Comparison of ENCODE assay signal across 20 cellular contexts in genomic region chr18:74229005-74229404, GRCh38.
"Had no signal": no experiment of that assay in that cellular context is flagged by ENCODE, and none has a peak within 500 bp of the region (broad histone marks: within the 10 kb centered on the region; RNA-seq: fewer than 3 reads in every experiment).

No MANE protein-coding gene starts in this region.

- H3K27ac ChIP-seq: esophagus squamous epithelium, neutrophil, prostate gland had no signal

- DNase-seq: activated B cell treated with CpG ODN at 0.5 μM for 24 hours; activated CD4-positive, alpha-beta T cell treated with anti-CD3 and anti-CD28 coated beads for 36 hours; activated CD8-positive, alpha-beta memory T cell treated with anti-CD3 and anti-CD28 coated beads, Interleukin-2, amount 10 ng/mL, durations not matched to agents 7 days and 5 days; activated CD8-positive, alpha-beta T cell treated with anti-CD3 and anti-CD28 coated beads, Interleukin-2, amount 10 ng/mL, durations not matched to agents 7 days and 5 days; activated naive CD8-positive, alpha-beta T cell treated with anti-CD3 and anti-CD28 coated beads, Interleukin-2, amount 50 U/mL, for 24 hours; activated T-cell treated with anti-CD3 and anti-CD28 coated beads, Interleukin-2, amount 50 U/mL, for 48 hours; dermis blood vessel endothelial cell; effector CD4-positive, alpha-beta T cell; esophagus squamous epithelium; mesendoderm; stimulated activated CD4-positive, alpha-beta T cell treated with anti-CD3 and anti-CD28 coated beads, Interleukin-15, amount 100 ng/mL, for 24 hours; stimulated activated CD4-positive, alpha-beta T cell treated with anti-CD3 and anti-CD28 coated beads, Interleukin-2, amount 100 ng/mL, for 24 hours; stimulated activated naive CD4-positive, alpha-beta T cell had no signal

- H3K4me3 ChIP-seq: esophagus squamous epithelium, lung, prostate gland, tibial nerve had no signal

- H3K36me3 ChIP-seq: esophagus squamous epithelium, neutrophil, prostate gland, tibial nerve had no signal

- ATAC-seq: activated CD4-positive, alpha-beta T cell treated with anti-CD3 and anti-CD28 coated beads for 36 hours; activated CD8-positive, alpha-beta memory T cell treated with anti-CD3 and anti-CD28 coated beads, Interleukin-2, amount 10 ng/mL, durations not matched to agents 7 days and 5 days; activated CD8-positive, alpha-beta T cell treated with anti-CD3 and anti-CD28 coated beads, Interleukin-2, amount 10 ng/mL, durations not matched to agents 7 days and 5 days; activated naive CD8-positive, alpha-beta T cell treated with anti-CD3 and anti-CD28 coated beads, Interleukin-2, amount 50 U/mL, for 24 hours had no signal

- FAIRE-seq: colon, frontal cortex, keratinocyte had no signal

- H3K9me3 ChIP-seq: esophagus squamous epithelium, neutrophil, prostate gland had no signal

- H3K4me1 ChIP-seq: prostate gland had no signal

- H3K27me3 ChIP-seq: esophagus squamous epithelium, neutrophil, tibial nerve had no signal
